3 cellular contexts compared by ENCODE assay signal in the genomic region with DNA sequence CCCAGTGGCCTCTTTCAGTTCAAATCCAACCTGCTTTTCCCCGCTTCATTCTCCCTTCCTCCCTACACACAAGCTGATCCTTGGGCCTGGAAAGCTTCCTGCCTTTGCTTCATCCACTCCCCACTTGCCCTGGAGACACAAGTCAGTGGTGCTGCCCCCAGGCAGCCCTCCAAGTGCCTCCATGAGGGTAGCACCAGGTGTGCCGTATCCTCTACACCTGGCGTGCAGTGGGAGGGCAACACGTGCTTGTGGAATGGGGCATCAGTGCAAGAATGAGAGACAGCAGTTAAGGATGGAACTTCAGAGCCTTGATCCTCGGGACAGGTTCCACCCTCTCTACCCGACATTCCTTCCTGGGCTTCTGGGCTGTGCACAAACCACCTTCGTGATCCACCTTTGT.
TF ChIP-seq lines count a peak whose summit lies in the region.

No MANE protein-coding gene starts in this region.

TF ChIP-seq in IMR-90, 13 proteins besides CTCF, POLR2A, EP300 and RAD21:
- no peak for TF ChIP-seq CEBPB (IDR thresholded peaks at IDR 0.05; ENCODE audit: low read depth, low read length)
- TF ChIP-seq MXI1 (IDR thresholded peaks at IDR 0.05; ENCODE audit: borderline replicate concordance, low read depth, low read length) = no peak
- TF ChIP-seq CHD1 (IDR thresholded peaks at IDR 0.05; ENCODE audit: low read depth, low read length) = no peak
- TF ChIP-seq MAZ (IDR thresholded peaks at IDR 0.05; ENCODE audit: borderline replicate concordance, low read depth, low read length) = no peak
- TF ChIP-seq, protein P1, sequence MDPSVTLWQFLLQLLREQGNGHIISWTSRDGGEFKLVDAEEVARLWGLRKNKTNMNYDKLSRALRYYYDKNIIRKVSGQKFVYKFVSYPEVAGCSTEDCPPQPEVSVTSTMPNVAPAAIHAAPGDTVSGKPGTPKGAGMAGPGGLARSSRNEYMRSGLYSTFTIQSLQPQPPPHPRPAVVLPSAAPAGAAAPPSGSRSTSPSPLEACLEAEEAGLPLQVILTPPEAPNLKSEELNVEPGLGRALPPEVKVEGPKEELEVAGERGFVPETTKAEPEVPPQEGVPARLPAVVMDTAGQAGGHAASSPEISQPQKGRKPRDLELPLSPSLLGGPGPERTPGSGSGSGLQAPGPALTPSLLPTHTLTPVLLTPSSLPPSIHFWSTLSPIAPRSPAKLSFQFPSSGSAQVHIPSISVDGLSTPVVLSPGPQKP (IDR thresholded peaks at IDR 0.05; ENCODE audit: borderline replicate concordance, low read depth, low read length) = no peak
- no peak for TF ChIP-seq RCOR1 (IDR thresholded peaks at IDR 0.05; ENCODE audit: insufficient replicate concordance, low read length)
- TF ChIP-seq USF2 (IDR thresholded peaks at IDR 0.05; ENCODE audit: low read depth, low read length) = no peak
- TF ChIP-seq SMC3 (IDR thresholded peaks at IDR 0.05; ENCODE audit: low read depth, low read length) = no peak
- TF ChIP-seq NFE2L2 (IDR thresholded peaks at IDR 0.05; ENCODE audit: low read depth, low read length) = no peak
- TF ChIP-seq MAFK (IDR thresholded peaks at IDR 0.05; ENCODE audit: low read depth, low read length) = no peak
- TF ChIP-seq FOS (IDR thresholded peaks at IDR 0.05; ENCODE audit: low read depth, low read length) = no peak
- TF ChIP-seq BHLHE40 (IDR thresholded peaks at IDR 0.05; ENCODE audit: low read depth, low read length) = no peak
- TF ChIP-seq RFX5 (IDR thresholded peaks at IDR 0.05; ENCODE audit: low read depth, low read length) = no peak
TF ChIP-seq in IMR-90: peak in this region for 0.

TF ChIP-seq in H1, 55 proteins besides CTCF, POLR2A, EP300 and RAD21:
- TF ChIP-seq CREB1 (IDR thresholded peaks at IDR 0.05) (no peak), GABPA (IDR thresholded peaks at IDR 0.05; ENCODE audit: borderline replicate concordance, insufficient read depth, low read length) (no peak), NANOG (IDR thresholded peaks at IDR 0.05; ENCODE audit: insufficient read depth, low read depth, low read length, poor library complexity, severe bottlenecking) (no peak), CHD2 (IDR thresholded peaks at IDR 0.05; ENCODE audit: low read length) (no peak), TEAD4 (IDR thresholded peaks at IDR 0.05; ENCODE audit: low read depth, low read length) (no peak), CEBPB (IDR thresholded peaks at IDR 0.05; ENCODE audit: low read depth, low read length) (no peak), RXRA (IDR thresholded peaks at IDR 0.05; ENCODE audit: insufficient read depth, low read depth, low read length) (no peak), ASH2L (IDR thresholded peaks at IDR 0.05; ENCODE audit: low read length) (no peak), SIN3A (conservative IDR thresholded peaks at IDR 0.05 in 1 of 2, IDR thresholded peaks at IDR 0.05 in 1 of 2; ENCODE audit: low read depth in 1 of 2, low read length in 2 of 2) (no peak), CTBP2 (IDR thresholded peaks at IDR 0.05; ENCODE audit: borderline replicate concordance, insufficient read depth, insufficient read length, low read length) (no peak)

TF ChIP-seq in HEK293T, 16 proteins besides CTCF, POLR2A, EP300 and RAD21:
- TF ChIP-seq SP1 (IDR thresholded peaks at IDR 0.05) = no peak
- no peak for TF ChIP-seq HDGF (IDR thresholded peaks at IDR 0.05; ENCODE audit: borderline replicate concordance)
- no peak for TF ChIP-seq LEF1 (IDR thresholded peaks at IDR 0.05; ENCODE audit: borderline replicate concordance)
- TF ChIP-seq ZNF384 (IDR thresholded peaks at IDR 0.05) = no peak
- no peak for TF ChIP-seq CTBP1 (IDR thresholded peaks at IDR 0.05; ENCODE audit: borderline replicate concordance)
- TF ChIP-seq BHLHE40 (IDR thresholded peaks at IDR 0.05; ENCODE audit: borderline replicate concordance) = no peak
- TF ChIP-seq TARDBP (IDR thresholded peaks at IDR 0.05) = no peak
- TF ChIP-seq SUZ12 (IDR thresholded peaks at IDR 0.05) = no peak
- TF ChIP-seq ARNT (IDR thresholded peaks at IDR 0.05) = no peak
- TF ChIP-seq FOXK2 (IDR thresholded peaks at IDR 0.05) = no peak
- no peak for TF ChIP-seq ELF4 (IDR thresholded peaks at IDR 0.05)
- no peak for TF ChIP-seq NFRKB (IDR thresholded peaks at IDR 0.05)
- TF ChIP-seq L3MBTL2 (conservative IDR thresholded peaks at IDR 0.05) = no peak
- no peak for TF ChIP-seq FOXA1 (IDR thresholded peaks at IDR 0.05)
- TF ChIP-seq PKNOX1 (IDR thresholded peaks at IDR 0.05) = no peak
- no peak for TF ChIP-seq FOXM1 (IDR thresholded peaks at IDR 0.05; ENCODE audit: borderline replicate concordance)
